In the genomic region with DNA sequence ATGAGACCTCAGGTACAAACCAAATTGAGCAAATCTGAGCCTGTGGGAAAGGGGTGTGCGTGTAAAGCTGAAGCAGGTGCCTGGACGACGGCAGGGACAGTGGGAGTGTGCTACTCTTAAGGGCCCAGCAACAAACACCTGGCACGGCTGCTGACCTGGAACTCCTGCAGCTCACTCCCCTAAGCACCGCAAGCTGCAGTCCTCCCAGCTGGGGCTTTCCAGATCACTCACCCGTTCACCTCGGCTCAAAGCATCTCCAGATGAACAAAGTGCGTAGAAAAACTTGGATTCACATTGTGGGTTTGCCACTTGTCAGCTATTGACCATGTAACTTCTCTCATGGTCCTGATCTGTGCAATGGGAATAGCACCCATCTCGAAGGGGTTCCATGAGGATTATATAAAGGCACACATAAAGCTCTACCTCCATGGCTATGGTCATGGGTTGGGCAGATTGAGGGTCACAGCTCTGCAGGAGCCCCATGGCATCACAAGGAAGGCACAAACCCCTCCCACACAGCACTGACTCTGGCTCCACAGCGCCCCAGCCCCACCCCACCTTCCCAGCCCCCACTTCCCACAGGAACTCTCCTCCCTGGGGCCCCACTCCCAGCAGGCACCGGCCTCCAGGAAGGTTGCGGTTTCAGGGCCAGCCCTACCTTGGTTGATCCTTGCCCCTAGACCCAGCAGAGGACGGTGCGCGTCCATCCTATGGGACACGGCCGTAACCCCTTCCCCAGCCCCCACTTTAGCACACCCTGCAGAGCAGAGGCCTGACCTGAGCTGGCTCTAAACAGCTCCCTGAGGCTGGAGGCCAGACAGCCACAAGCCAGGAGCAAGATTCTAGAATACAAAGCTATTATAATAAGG, we compare ENCODE assay signal across 1 cellular context.
TF ChIP-seq lines count a peak whose summit lies in the region.

No MANE protein-coding gene starts in this region.

TF ChIP-seq in HepG2, 621 proteins besides CTCF, POLR2A, EP300 and RAD21 (continued from another document and continues in another):
- TF ChIP-seq, protein P1, sequence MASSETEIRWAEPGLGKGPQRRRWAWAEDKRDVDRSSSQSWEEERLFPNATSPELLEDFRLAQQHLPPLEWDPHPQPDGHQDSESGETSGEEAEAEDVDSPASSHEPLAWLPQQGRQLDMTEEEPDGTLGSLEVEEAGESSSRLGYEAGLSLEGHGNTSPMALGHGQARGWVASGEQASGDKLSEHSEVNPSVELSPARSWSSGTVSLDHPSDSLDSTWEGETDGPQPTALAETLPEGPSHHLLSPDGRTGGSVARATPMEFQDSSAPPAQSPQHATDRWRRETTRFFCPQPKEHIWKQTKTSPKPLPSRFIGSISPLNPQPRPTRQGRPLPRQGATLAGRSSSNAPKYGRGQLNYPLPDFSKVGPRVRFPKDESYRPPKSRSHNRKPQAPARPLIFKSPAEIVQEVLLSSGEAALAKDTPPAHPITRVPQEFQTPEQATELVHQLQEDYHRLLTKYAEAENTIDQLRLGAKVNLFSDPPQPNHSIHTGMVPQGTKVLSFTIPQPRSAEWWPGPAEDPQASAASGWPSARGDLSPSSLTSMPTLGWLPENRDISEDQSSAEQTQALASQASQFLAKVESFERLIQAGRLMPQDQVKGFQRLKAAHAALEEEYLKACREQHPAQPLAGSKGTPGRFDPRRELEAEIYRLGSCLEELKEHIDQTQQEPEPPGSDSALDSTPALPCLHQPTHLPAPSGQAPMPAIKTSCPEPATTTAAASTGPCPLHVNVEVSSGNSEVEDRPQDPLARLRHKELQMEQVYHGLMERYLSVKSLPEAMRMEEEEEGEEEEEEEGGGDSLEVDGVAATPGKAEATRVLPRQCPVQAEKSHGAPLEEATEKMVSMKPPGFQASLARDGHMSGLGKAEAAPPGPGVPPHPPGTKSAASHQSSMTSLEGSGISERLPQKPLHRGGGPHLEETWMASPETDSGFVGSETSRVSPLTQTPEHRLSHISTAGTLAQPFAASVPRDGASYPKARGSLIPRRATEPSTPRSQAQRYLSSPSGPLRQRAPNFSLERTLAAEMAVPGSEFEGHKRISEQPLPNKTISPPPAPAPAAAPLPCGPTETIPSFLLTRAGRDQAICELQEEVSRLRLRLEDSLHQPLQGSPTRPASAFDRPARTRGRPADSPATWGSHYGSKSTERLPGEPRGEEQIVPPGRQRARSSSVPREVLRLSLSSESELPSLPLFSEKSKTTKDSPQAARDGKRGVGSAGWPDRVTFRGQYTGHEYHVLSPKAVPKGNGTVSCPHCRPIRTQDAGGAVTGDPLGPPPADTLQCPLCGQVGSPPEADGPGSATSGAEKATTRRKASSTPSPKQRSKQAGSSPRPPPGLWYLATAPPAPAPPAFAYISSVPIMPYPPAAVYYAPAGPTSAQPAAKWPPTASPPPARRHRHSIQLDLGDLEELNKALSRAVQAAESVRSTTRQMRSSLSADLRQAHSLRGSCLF (CRISPR knock-in tag; IDR thresholded peaks at IDR 0.05; ENCODE audit: borderline replicate concordance) = no peak
- no peak for TF ChIP-seq ZNF24 (IDR thresholded peaks at IDR 0.05)
- TF ChIP-seq DNMT1 (CRISPR knock-in tag; IDR thresholded peaks at IDR 0.05) = no peak
- no peak for TF ChIP-seq FOXK2 (IDR thresholded peaks at IDR 0.05)
- no peak for TF ChIP-seq ZC3H4 (CRISPR knock-in tag; IDR thresholded peaks at IDR 0.05; ENCODE audit: borderline replicate concordance)
- no peak; the same call in 1 of the 2 replicates for TF ChIP-seq ZNF788 (CRISPR knock-in tag; IDR thresholded peaks at IDR 0.05; ENCODE audit: borderline replicate concordance)
- no peak for TF ChIP-seq ZFP36 (IDR thresholded peaks at IDR 0.05; ENCODE audit: borderline replicate concordance, low read depth, low read length, partially characterized antibody)
- peak; percentile 74 for TF ChIP-seq ZNF143 (CRISPR knock-in tag; IDR thresholded peaks at IDR 0.05)
- TF ChIP-seq CHCHD3 (CRISPR knock-in tag; IDR thresholded peaks at IDR 0.05) = 0 out of 2 replicates have a peak, but pooled peaks have one; percentile 24
- TF ChIP-seq ZNF839 (CRISPR knock-in tag; IDR thresholded peaks at IDR 0.05; ENCODE audit: borderline replicate concordance) = no peak
- no peak for TF ChIP-seq ZMYM4 (CRISPR knock-in tag; IDR thresholded peaks at IDR 0.05)
- TF ChIP-seq HDAC1 (CRISPR knock-in tag; IDR thresholded peaks at IDR 0.05) = no peak
- TF ChIP-seq ZNF674 (CRISPR knock-in tag; IDR thresholded peaks at IDR 0.05; ENCODE audit: low read depth) = no peak
- TF ChIP-seq KDM4B (CRISPR knock-in tag; IDR thresholded peaks at IDR 0.05) = no peak
- TF ChIP-seq SMC3 (IDR thresholded peaks at IDR 0.05; ENCODE audit: low read length) = peak; percentile 19; the same call in 1 of the 2 replicates
- TF ChIP-seq, protein P2, sequence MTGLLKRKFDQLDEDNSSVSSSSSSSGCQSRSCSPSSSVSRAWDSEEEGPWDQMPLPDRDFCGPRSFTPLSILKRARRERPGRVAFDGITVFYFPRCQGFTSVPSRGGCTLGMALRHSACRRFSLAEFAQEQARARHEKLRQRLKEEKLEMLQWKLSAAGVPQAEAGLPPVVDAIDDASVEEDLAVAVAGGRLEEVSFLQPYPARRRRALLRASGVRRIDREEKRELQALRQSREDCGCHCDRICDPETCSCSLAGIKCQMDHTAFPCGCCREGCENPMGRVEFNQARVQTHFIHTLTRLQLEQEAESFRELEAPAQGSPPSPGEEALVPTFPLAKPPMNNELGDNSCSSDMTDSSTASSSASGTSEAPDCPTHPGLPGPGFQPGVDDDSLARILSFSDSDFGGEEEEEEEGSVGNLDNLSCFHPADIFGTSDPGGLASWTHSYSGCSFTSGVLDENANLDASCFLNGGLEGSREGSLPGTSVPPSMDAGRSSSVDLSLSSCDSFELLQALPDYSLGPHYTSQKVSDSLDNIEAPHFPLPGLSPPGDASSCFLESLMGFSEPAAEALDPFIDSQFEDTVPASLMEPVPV (CRISPR knock-in tag; IDR thresholded peaks at IDR 0.05) = peak; percentile 41; the same call in 1 of the 2 replicates
- TF ChIP-seq FOSL1 (CRISPR knock-in tag; IDR thresholded peaks at IDR 0.05; ENCODE audit: borderline replicate concordance) = no peak
- TF ChIP-seq, protein P3, sequence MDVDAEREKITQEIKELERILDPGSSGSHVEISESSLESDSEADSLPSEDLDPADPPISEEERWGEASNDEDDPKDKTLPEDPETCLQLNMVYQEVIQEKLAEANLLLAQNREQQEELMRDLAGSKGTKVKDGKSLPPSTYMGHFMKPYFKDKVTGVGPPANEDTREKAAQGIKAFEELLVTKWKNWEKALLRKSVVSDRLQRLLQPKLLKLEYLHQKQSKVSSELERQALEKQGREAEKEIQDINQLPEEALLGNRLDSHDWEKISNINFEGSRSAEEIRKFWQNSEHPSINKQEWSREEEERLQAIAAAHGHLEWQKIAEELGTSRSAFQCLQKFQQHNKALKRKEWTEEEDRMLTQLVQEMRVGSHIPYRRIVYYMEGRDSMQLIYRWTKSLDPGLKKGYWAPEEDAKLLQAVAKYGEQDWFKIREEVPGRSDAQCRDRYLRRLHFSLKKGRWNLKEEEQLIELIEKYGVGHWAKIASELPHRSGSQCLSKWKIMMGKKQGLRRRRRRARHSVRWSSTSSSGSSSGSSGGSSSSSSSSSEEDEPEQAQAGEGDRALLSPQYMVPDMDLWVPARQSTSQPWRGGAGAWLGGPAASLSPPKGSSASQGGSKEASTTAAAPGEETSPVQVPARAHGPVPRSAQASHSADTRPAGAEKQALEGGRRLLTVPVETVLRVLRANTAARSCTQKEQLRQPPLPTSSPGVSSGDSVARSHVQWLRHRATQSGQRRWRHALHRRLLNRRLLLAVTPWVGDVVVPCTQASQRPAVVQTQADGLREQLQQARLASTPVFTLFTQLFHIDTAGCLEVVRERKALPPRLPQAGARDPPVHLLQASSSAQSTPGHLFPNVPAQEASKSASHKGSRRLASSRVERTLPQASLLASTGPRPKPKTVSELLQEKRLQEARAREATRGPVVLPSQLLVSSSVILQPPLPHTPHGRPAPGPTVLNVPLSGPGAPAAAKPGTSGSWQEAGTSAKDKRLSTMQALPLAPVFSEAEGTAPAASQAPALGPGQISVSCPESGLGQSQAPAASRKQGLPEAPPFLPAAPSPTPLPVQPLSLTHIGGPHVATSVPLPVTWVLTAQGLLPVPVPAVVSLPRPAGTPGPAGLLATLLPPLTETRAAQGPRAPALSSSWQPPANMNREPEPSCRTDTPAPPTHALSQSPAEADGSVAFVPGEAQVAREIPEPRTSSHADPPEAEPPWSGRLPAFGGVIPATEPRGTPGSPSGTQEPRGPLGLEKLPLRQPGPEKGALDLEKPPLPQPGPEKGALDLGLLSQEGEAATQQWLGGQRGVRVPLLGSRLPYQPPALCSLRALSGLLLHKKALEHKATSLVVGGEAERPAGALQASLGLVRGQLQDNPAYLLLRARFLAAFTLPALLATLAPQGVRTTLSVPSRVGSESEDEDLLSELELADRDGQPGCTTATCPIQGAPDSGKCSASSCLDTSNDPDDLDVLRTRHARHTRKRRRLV (CRISPR knock-in tag; IDR thresholded peaks at IDR 0.05) = no peak
- TF ChIP-seq POLR2G (IDR thresholded peaks at IDR 0.05; ENCODE audit: low read depth, low read length) = no peak
- TF ChIP-seq HNRNPH1 (optimal IDR thresholded peaks at IDR 0.05; ENCODE audit: low read depth, low read length) = no peak
- no peak for TF ChIP-seq PCBP2 (optimal IDR thresholded peaks at IDR 0.05; ENCODE audit: low read depth, low read length, poor library complexity, severe bottlenecking)
- TF ChIP-seq MAFG (CRISPR knock-in tag; IDR thresholded peaks at IDR 0.05) = no peak
- no peak for TF ChIP-seq TEAD2 (CRISPR knock-in tag; IDR thresholded peaks at IDR 0.05)
- no peak for TF ChIP-seq ZBTB3 (CRISPR knock-in tag; IDR thresholded peaks at IDR 0.05; ENCODE audit: borderline replicate concordance, low read depth)
- TF ChIP-seq ZNF446 (CRISPR knock-in tag; IDR thresholded peaks at IDR 0.05) = no peak
- TF ChIP-seq, protein P4, sequence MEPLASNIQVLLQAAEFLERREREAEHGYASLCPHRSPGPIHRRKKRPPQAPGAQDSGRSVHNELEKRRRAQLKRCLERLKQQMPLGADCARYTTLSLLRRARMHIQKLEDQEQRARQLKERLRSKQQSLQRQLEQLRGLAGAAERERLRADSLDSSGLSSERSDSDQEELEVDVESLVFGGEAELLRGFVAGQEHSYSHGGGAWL (CRISPR knock-in tag; IDR thresholded peaks at IDR 0.05) = no peak
- no peak for TF ChIP-seq NFKBIZ (CRISPR knock-in tag; IDR thresholded peaks at IDR 0.05)
- TF ChIP-seq, protein P5, sequence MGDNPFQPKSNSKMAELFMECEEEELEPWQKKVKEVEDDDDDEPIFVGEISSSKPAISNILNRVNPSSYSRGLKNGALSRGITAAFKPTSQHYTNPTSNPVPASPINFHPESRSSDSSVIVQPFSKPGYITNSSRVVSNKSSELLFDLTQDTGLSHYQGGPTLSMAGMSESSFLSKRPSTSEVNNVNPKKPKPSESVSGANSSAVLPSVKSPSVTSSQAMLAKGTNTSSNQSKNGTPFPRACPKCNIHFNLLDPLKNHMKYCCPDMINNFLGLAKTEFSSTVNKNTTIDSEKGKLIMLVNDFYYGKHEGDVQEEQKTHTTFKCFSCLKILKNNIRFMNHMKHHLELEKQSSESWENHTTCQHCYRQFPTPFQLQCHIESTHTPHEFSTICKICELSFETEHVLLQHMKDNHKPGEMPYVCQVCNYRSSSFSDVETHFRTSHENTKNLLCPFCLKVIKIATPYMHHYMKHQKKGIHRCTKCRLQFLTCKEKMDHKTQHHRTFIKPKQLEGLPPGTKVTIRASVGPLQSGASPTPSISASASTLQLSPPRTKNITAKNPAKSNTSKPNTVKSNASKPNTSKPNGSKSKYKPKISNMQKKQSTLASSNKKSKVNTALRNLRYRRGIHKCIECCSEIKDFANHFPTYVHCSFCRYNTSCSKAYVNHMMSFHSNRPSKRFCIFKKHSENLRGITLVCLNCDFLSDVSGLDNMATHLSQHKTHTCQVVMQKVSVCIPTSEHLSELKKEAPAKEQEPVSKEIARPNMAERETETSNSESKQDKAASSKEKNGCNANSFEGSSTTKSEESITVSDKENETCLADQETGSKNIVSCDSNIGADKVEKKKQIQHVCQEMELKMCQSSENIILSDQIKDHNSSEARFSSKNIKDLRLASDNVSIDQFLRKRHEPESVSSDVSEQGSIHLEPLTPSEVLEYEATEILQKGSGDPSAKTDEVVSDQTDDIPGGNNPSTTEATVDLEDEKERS (CRISPR knock-in tag; IDR thresholded peaks at IDR 0.05) = no peak
- TF ChIP-seq, protein P6, sequence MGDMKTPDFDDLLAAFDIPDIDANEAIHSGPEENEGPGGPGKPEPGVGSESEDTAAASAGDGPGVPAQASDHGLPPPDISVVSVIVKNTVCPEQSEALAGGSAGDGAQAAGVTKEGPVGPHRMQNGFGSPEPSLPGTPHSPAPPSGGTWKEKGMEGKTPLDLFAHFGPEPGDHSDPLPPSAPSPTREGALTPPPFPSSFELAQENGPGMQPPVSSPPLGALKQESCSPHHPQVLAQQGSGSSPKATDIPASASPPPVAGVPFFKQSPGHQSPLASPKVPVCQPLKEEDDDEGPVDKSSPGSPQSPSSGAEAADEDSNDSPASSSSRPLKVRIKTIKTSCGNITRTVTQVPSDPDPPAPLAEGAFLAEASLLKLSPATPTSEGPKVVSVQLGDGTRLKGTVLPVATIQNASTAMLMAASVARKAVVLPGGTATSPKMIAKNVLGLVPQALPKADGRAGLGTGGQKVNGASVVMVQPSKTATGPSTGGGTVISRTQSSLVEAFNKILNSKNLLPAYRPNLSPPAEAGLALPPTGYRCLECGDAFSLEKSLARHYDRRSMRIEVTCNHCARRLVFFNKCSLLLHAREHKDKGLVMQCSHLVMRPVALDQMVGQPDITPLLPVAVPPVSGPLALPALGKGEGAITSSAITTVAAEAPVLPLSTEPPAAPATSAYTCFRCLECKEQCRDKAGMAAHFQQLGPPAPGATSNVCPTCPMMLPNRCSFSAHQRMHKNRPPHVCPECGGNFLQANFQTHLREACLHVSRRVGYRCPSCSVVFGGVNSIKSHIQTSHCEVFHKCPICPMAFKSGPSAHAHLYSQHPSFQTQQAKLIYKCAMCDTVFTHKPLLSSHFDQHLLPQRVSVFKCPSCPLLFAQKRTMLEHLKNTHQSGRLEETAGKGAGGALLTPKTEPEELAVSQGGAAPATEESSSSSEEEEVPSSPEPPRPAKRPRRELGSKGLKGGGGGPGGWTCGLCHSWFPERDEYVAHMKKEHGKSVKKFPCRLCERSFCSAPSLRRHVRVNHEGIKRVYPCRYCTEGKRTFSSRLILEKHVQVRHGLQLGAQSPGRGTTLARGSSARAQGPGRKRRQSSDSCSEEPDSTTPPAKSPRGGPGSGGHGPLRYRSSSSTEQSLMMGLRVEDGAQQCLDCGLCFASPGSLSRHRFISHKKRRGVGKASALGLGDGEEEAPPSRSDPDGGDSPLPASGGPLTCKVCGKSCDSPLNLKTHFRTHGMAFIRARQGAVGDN (CRISPR knock-in tag; IDR thresholded peaks at IDR 0.05) = peak; percentile 84
- no peak for TF ChIP-seq NCOA5 (CRISPR knock-in tag; IDR thresholded peaks at IDR 0.05)
- TF ChIP-seq JDP2 (CRISPR knock-in tag; IDR thresholded peaks at IDR 0.05; ENCODE audit: borderline replicate concordance) = no peak
- TF ChIP-seq, protein P7, sequence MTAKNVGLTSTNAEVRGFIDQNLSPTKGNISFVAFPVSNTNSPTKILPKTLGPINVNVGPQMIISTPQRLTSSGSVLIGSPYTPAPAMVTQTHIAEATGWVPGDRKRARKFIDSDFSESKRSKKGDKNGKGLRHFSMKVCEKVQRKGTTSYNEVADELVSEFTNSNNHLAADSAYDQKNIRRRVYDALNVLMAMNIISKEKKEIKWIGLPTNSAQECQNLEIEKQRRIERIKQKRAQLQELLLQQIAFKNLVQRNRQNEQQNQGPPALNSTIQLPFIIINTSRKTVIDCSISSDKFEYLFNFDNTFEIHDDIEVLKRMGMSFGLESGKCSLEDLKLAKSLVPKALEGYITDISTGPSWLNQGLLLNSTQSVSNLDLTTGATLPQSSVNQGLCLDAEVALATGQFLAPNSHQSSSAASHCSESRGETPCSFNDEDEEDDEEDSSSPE (CRISPR knock-in tag; IDR thresholded peaks at IDR 0.05) = no peak
- no peak for TF ChIP-seq ZNF101 (CRISPR knock-in tag; IDR thresholded peaks at IDR 0.05; ENCODE audit: borderline replicate concordance, low read depth)
- TF ChIP-seq ZNF709 (CRISPR knock-in tag; IDR thresholded peaks at IDR 0.05) = no peak
- TF ChIP-seq ZNF431 (CRISPR knock-in tag; IDR thresholded peaks at IDR 0.05; ENCODE audit: borderline replicate concordance, low read depth) = no peak
- TF ChIP-seq FOXJ3 (CRISPR knock-in tag; IDR thresholded peaks at IDR 0.05; ENCODE audit: borderline replicate concordance) = no peak
